ENCODE assay signal across 27 cellular contexts in the genomic region with DNA sequence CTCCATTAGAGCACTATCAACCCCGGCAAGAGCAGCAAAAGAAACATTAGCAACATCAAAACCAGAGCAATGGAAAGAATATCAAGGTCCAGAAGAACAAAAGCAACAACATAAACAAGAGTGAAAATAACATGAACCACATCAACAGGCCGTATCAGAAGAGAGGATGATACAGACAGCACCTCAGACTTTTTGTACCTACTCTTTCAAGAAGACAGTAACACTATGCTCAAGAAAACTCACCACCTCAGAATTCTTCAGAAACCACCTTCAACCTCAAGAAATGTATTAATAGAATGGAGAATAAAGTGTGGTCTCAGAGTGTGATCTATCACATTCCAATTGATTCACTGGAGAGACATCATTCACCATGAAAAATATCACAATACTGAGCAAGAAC. TPM values are rescaled to one million over a fixed set of nuclear protein-coding genes. Genes with fewer than 3 reads are reported as not detected.
"Had no signal": no experiment of that assay in that cellular context is flagged by ENCODE, and none has a peak within 500 bp of the region (broad histone marks: within the 10 kb centered on the region; RNA-seq: fewer than 3 reads in every experiment).

No MANE protein-coding gene starts in this region.

- H3K4me3 ChIP-seq: cardiac muscle cell had no signal

- H3K27ac Mint-ChIP-seq: activated B cell treated with CpG ODN at 0.5 μM for 24 hours; activated CD4-positive, alpha-beta memory T cell treated with anti-CD3 and anti-CD28 coated beads, Interleukin-2, amount 10 ng/mL, durations not matched to agents 7 days and 5 days; activated naive CD8-positive, alpha-beta T cell; T-helper 17 cell had no signal

- H3K9me3 Mint-ChIP-seq: activated B cell treated with CpG ODN at 0.5 μM for 24 hours had no signal

- H3K27me3 ChIP-seq: brain microvascular endothelial cell, cardiac muscle cell had no signal

- H3K27ac ChIP-seq: brain microvascular endothelial cell, cardiac muscle cell had no signal

- H3K27me3 Mint-ChIP-seq: activated B cell treated with CpG ODN at 0.5 μM for 24 hours; activated CD4-positive, alpha-beta memory T cell treated with anti-CD3 and anti-CD28 coated beads, Interleukin-2, amount 10 ng/mL, durations not matched to agents 7 days and 5 days; activated naive CD8-positive, alpha-beta T cell; T-helper 17 cell had no signal

- DNase-seq: activated B cell treated with CpG ODN at 0.5 μM for 24 hours; activated CD4-positive, alpha-beta memory T cell treated with anti-CD3 and anti-CD28 coated beads, Interleukin-2, amount 10 ng/mL, durations not matched to agents 7 days and 5 days; activated CD4-positive, alpha-beta T cell treated with anti-CD3 and anti-CD28 coated beads for 1 hour; activated CD4-positive, alpha-beta T cell treated with anti-CD3 and anti-CD28 coated beads, Interleukin-2, amount 50 U/mL, for 1 hour; activated CD8-positive, alpha-beta memory T cell treated with anti-CD3 and anti-CD28 coated beads, Interleukin-2, amount 50 U/mL, for 48 hours; activated effector memory CD4-positive, alpha-beta T cell treated with Interleukin-2 at 50 U/mL for 16 hours; activated naive CD4-positive, alpha-beta T cell treated with Interleukin-2 at 50 U/mL for 16 hours; activated T-cell treated with anti-CD3 and anti-CD28 coated beads, Interleukin-2, amount 50 U/mL, for 1 hour; amygdala; brain microvascular endothelial cell; KG1; MV-4-11; NCI-H1092 treated with DMSO at 0.1 percent for 48 hours; NCI-H1417 treated with DMSO at 0.1 percent for 48 hours; NCI-H1694; NCI-H2029 treated with DMSO at 0.1 percent for 48 hours; NCI-H510A treated with DMSO at 0.1 percent for 48 hours; NCI-H69; PC-3; SIG-M5; T-helper 17 cell; T1000 had no signal

- H3K4me3 Mint-ChIP-seq: activated B cell treated with CpG ODN at 0.5 μM for 24 hours; activated CD4-positive, alpha-beta memory T cell treated with anti-CD3 and anti-CD28 coated beads, Interleukin-2, amount 10 ng/mL, durations not matched to agents 7 days and 5 days; activated naive CD8-positive, alpha-beta T cell; T-helper 17 cell had no signal

- FAIRE-seq: RCC 7860, TTC549 had no signal

- ATAC-seq: PC-3, T-helper 17 cell had no signal

- H3K36me3 ChIP-seq: brain microvascular endothelial cell, cardiac muscle cell had no signal

- H3K36me3 Mint-ChIP-seq: activated naive CD8-positive, alpha-beta T cell had no signal

RNA-seq across cellular contexts. Expression of a gene that starts 46.5 kb away (rescaled TPM):
- total RNA-seq: activated B cell treated with CpG ODN at 0.5 μM for 24 hours; activated CD4-positive, alpha-beta memory T cell treated with anti-CD3 and anti-CD28 coated beads, Interleukin-2, amount 10 ng/mL, durations not matched to agents 7 days and 5 days; cardiac muscle cell; MCF 10A; PC-3 had no signal
